9 cellular contexts compared by ENCODE assay signal in the genomic region with DNA sequence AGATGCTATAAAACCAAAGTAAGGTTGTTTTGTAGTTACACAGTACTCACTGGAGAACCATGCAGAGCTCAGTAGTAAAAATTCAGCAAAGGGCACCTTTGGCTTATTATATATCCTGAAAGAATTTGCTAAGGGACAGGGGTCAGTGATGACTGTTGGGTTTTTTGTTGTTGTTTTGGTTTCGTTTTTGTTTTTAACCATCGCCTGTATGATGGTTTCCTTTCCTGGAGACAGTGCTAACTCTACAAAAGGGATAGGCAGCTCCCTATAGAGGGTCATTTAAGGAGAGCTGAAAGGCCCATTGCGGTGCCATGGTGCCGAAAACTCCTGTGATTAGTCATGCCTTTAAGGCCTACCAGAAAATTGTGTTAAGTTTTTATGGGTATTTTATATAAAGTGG.
DNase-seq lines count a peak whose midpoint lies in the region; ATAC-seq and FAIRE-seq lines count a peak whose summit lies in the region.
"Had no signal": no experiment of that assay in that cellular context is flagged by ENCODE, and none has a peak within 500 bp of the region (broad histone marks: within the 10 kb centered on the region; RNA-seq: fewer than 3 reads in every experiment).

No MANE protein-coding gene starts in this region.

- H3K4me3 ChIP-seq in H7 (ENCODE audit: insufficient read depth, low read depth, low read length) = no peak overlapping the region
- H3K4me3 ChIP-seq: psoas muscle had no signal

- DNase-seq in GM18507 (ENCODE audit: extremely low spot score, insufficient read length, low read depth) (peak; percentile 4), dermis blood vessel endothelial cell (peak; percentile 2), NCI-H1092 treated with DMSO at 0.1 percent for 48 hours (lab: John Stamatoyannopoulos, UW) (no peak), H7 (no peak)
- no peak for DNase-seq in naive thymus-derived CD8-positive, alpha-beta T cell
- no peak for DNase-seq in activated CD8-positive, alpha-beta memory T cell treated with anti-CD3 and anti-CD28 coated beads, Interleukin-2, amount 50 U/mL, for 48 hours
- DNase-seq: psoas muscle had no signal

- no peaks in the 10 kb centered on the region for H3K27me3 ChIP-seq in H7 (ENCODE audit: control insufficient read depth, insufficient read depth, low read length)

- no peak overlapping the region for H3K27ac Mint-ChIP-seq in naive thymus-derived CD8-positive, alpha-beta T cell

- no peaks in the 10 kb centered on the region for H3K9me3 Mint-ChIP-seq in naive thymus-derived CD8-positive, alpha-beta T cell

- no peaks in the 10 kb centered on the region for H3K36me3 Mint-ChIP-seq in naive thymus-derived CD8-positive, alpha-beta T cell

- no peaks in the 10 kb centered on the region for H3K36me3 ChIP-seq in H7 (replicated peaks; ENCODE audit: control insufficient read depth, insufficient read depth, low read length)

- H3K4me1 Mint-ChIP-seq in naive thymus-derived CD8-positive, alpha-beta T cell = peaks cover 0 to 6% (median 4%) of the 10 kb centered on the region in 4 donors

- no peaks in the 10 kb centered on the region for H3K27me3 Mint-ChIP-seq in naive thymus-derived CD8-positive, alpha-beta T cell

- ATAC-seq in GM21447 (IDR thresholded peaks at IDR 0.05; ENCODE audit: unreplicated experiment) = peak; percentile 94
- peak; percentile 95 for ATAC-seq in HG03342 (IDR thresholded peaks at IDR 0.05; ENCODE audit: unreplicated experiment)
- no peak for ATAC-seq in naive thymus-derived CD8-positive, alpha-beta T cell
- ATAC-seq: psoas muscle had no signal

- POLR2A ChIA-PET in naive thymus-derived CD8-positive, alpha-beta T cell (lab: Charles Lee) = no interaction called here

- peak overlapping the region in 5 of 10 donors; percentile 11 to 57 (median 23) for H3K4me3 Mint-ChIP-seq in naive thymus-derived CD8-positive, alpha-beta T cell

- peak; percentile 81 for FAIRE-seq in GM18507 (lab: Jason Lieb, UNC)

Comparison
In these comparisons a context has a peak if more than half of its experiments do, and no peak if none do; other contexts are left out.
1. DNase-seq: peak in GM18507 (single experiment) and dermis blood vessel endothelial cell (single experiment); none in NCI-H1092 treated with DMSO at 0.1 percent for 48 hours (single experiment), naive thymus-derived CD8-positive, alpha-beta T cell (0 of 10), activated CD8-positive, alpha-beta memory T cell treated with anti-CD3 and anti-CD28 coated beads, Interleukin-2, amount 50 U/mL, for 48 hours (single experiment) and H7 (single experiment).
2. ATAC-seq: peak in GM21447 (single experiment) and HG03342 (single experiment); none in naive thymus-derived CD8-positive, alpha-beta T cell (0 of 2).